ENCODE assay signal across 9 cellular contexts in the genomic region with DNA sequence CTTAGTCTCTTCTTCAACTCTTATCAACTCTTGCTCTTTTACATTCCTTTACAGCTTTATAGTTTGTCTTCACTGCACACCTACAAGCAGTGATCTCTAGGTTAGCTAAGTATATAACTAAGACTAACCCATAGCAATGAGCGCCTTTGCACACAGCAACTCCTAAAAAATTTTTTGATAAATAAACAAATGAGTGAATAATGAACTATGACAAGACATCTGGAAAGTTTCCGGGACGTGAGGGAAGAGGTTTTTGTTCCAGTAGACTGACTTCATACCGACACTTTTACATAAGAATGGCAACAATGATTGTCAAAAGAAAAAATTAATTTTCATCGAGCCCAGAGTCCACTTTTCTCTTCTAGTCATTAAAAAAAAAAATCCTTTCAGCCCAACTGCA.
DNase-seq lines count a peak whose midpoint lies in the region; ATAC-seq, FAIRE-seq and TF ChIP-seq lines count a peak whose summit lies in the region.
"Had no signal": no experiment of that assay in that cellular context is flagged by ENCODE, and none has a peak within 500 bp of the region (broad histone marks: within the 10 kb centered on the region; RNA-seq: fewer than 3 reads in every experiment).

No MANE protein-coding gene starts in this region.

- H4K20me1 ChIP-seq in K562 (replicated peaks; ENCODE audit: control insufficient read depth, insufficient read depth, low read length) = no peaks in the 10 kb centered on the region

- CTCF ChIA-PET in activated naive CD4-positive, alpha-beta T cell treated with anti-CD3 and anti-CD28 coated beads, Interleukin-2, amount 10 ng/mL, durations not matched to agents 7 days and 5 days (lab: Charles Lee) = interaction anchor here (0.7 to 1.7 kb wide), 8 partner anchors 8 to 143 kb away, joined by 3 to 5 read pairs (median 3); no protein-coding TSS in a partner anchor
- CTCF ChIA-PET in K562 (lab: Yijun Ruan, JAX; ENCODE audit: low intra/inter-chr PET ratio) = no interaction called here
- CTCF ChIA-PET in GM10248 (lab: Yijun Ruan, JAX) = interaction anchor here (1.0 to 3.1 kb wide), 9 partner anchors 9 to 253 kb away, joined by 3 to 16 read pairs (median 6); no protein-coding TSS in a partner anchor

- peak overlapping the region; percentile 32; the same call in 1 of the 2 replicates for H3K4me2 ChIP-seq in K562 (ENCODE audit: insufficient read depth, low read length)

- H2AFZ ChIP-seq in K562 (ENCODE audit: low read depth, low read length) = peak overlapping the region; percentile 77

- BruUV-seq in K562 (replicated peaks; lab: Mats Ljungman, UMichigan) = no TSS peak

- H3K27me3 Mint-ChIP-seq in activated naive CD4-positive, alpha-beta T cell treated with anti-CD3 and anti-CD28 coated beads, Interleukin-2, amount 10 ng/mL, durations not matched to agents 7 days and 5 days = no peaks in the 10 kb centered on the region

- H3K79me2 ChIP-seq in K562 (ENCODE audit: control insufficient read depth, insufficient read depth, low read length) = no peaks in the 10 kb centered on the region

- no peak for ATAC-seq in K562
- ATAC-seq in upper lobe of left lung (ENCODE audit: low FRiP score in 2 of 2) = no peak

- no peak for FAIRE-seq in K562 (lab: Jason Lieb, UNC)
- FAIRE-seq: TTC549 had no signal

- H3K27ac ChIP-seq in K562 (ENCODE audit: extremely low read depth, low read depth, low read length) = no peak overlapping the region
- peak overlapping the region; percentile 77 to 86 (median 84) for H3K27ac ChIP-seq in upper lobe of left lung

- no peak for TF ChIP-seq RAD21 in K562 (CRISPR knock-in tag; conservative IDR thresholded peaks at IDR 0.05 in 1 of 2, IDR thresholded peaks at IDR 0.05 in 1 of 2)

- H3K27ac Mint-ChIP-seq in activated naive CD4-positive, alpha-beta T cell treated with anti-CD3 and anti-CD28 coated beads, Interleukin-2, amount 10 ng/mL, durations not matched to agents 7 days and 5 days = peak overlapping the region; percentile 92

- intact Hi-C loops in K562 (cut with micrococcal nuclease) = no loop called here
- intact Hi-C loops in lower leg skin (cut with DNase I; ENCODE audit: low total_unique reads) = loop anchor here (10.0 kb wide), 1 partner anchor 146 kb away; the partner anchor contains the start of gene MRPS31

- peaks cover 3 to 4% of the 10 kb centered on the region in 2 experiments; a peak in 4 of 5 replicates for H3K4me1 ChIP-seq in K562 (replicated peaks in 1 of 2; ENCODE audit: control insufficient read depth in 2 of 2, insufficient read depth in 2 of 2, low read length in 2 of 2)
- H3K4me1 ChIP-seq in upper lobe of left lung = peaks cover 8 to 14% (median 9%) of the 10 kb centered on the region in 4 donors

- POLR2A ChIA-PET in K562 (lab: Yijun Ruan, JAX) (no interaction called here), GM10248 (lab: Yijun Ruan, JAX) (interaction anchor here (0.6 to 1.0 kb wide), 3 partner anchors 8 to 153 kb away, joined by 3 to 4 read pairs (median 3); no protein-coding TSS in a partner anchor)

- no peak overlapping the region for H3K9ac ChIP-seq in K562 (ENCODE audit: insufficient read depth in 1 of 2, low read depth in 2 of 2, low read length in 2 of 2)

- H3K4me3 ChIP-seq in K562 = peak overlapping the region; percentile 32; the same call in 1 of the 2 replicates
- H3K4me3 ChIP-seq in lower leg skin (ENCODE audit: low read depth, poor library complexity, severe bottlenecking) = peak overlapping the region; percentile 49
- H3K4me3 ChIP-seq in upper lobe of left lung = peak overlapping the region; percentile 53 to 77 (median 74)

- no peaks in the 10 kb centered on the region for H3K36me3 ChIP-seq in K562 (ENCODE audit: control insufficient read depth, insufficient read depth, low read length)
- no peaks in the 10 kb centered on the region for H3K36me3 ChIP-seq in upper lobe of left lung

- H3K9me3 ChIP-seq in K562 (replicated peaks; ENCODE audit: control insufficient read depth, insufficient read depth, low read depth, low read length) = no peaks in the 10 kb centered on the region
- H3K9me3 ChIP-seq in upper lobe of left lung = no peaks in the 10 kb centered on the region

- H3K9me1 ChIP-seq in K562 (ENCODE audit: control insufficient read depth, insufficient read depth, low read length) = no peaks in the 10 kb centered on the region

- TF ChIP-seq CTCF in K562 (IDR thresholded peaks at IDR 0.05 in 2 of 3, conservative IDR thresholded peaks at IDR 0.05 in 1 of 3; ENCODE audit: insufficient read depth in 2 of 3, low read depth in 1 of 3, low read length in 3 of 3) = no peak
- no peak for TF ChIP-seq CTCF in lower leg skin (IDR thresholded peaks at IDR 0.05)
- no peak for TF ChIP-seq CTCF in upper lobe of left lung (IDR thresholded peaks at IDR 0.05)
- no peak for TF ChIP-seq CTCF in GM10248 (IDR thresholded peaks at IDR 0.05; ENCODE audit: control extremely low read depth, extremely low read depth, low read depth, missing control alignments)

- in situ Hi-C loops in K562 (cut with MboI) = no loop called here

- DNase-seq in activated naive CD4-positive, alpha-beta T cell treated with anti-CD3 and anti-CD28 coated beads, Interleukin-2, amount 10 ng/mL, durations not matched to agents 7 days and 5 days = no peak
- no peak for DNase-seq in activated naive CD4-positive, alpha-beta T cell treated with Interleukin-2 at 50 U/mL for 16 hours
- DNase-seq in K562 (ENCODE audit: extremely low read depth in 1 of 4, low spot score in 3 of 4) (no peak), lower leg skin (ENCODE audit: low spot score in 2 of 2) (no peak), upper lobe of left lung (no peak), GM10248 (ENCODE audit: extremely low spot score) (no peak), amniotic stem cell (lab: John Stamatoyannopoulos, UW) (no peak), COR-L47 (lab: John Stamatoyannopoulos, UW) (no peak)

- peak overlapping the region; percentile 88 for H3K4me3 Mint-ChIP-seq in activated naive CD4-positive, alpha-beta T cell treated with anti-CD3 and anti-CD28 coated beads, Interleukin-2, amount 10 ng/mL, durations not matched to agents 7 days and 5 days

- no peaks in the 10 kb centered on the region for H3K9me3 Mint-ChIP-seq in activated naive CD4-positive, alpha-beta T cell treated with anti-CD3 and anti-CD28 coated beads, Interleukin-2, amount 10 ng/mL, durations not matched to agents 7 days and 5 days

- peaks cover 2% of the 10 kb centered on the region for H3K36me3 Mint-ChIP-seq in activated naive CD4-positive, alpha-beta T cell treated with anti-CD3 and anti-CD28 coated beads, Interleukin-2, amount 10 ng/mL, durations not matched to agents 7 days and 5 days

- TF ChIP-seq POLR2A in K562 (conservative IDR thresholded peaks at IDR 0.05) (no peak), lower leg skin (IDR thresholded peaks at IDR 0.05) (no peak), upper lobe of left lung (IDR thresholded peaks at IDR 0.05) (no peak)

- no peak for TF ChIP-seq EP300 in K562 (IDR thresholded peaks at IDR 0.05; ENCODE audit: low read length)
- TF ChIP-seq EP300 in upper lobe of left lung (IDR thresholded peaks at IDR 0.05) = no peak

- H3K4me1 Mint-ChIP-seq in activated naive CD4-positive, alpha-beta T cell treated with anti-CD3 and anti-CD28 coated beads, Interleukin-2, amount 10 ng/mL, durations not matched to agents 7 days and 5 days = peaks cover 20% of the 10 kb centered on the region

- H3K27me3 ChIP-seq in K562 (ENCODE audit: control insufficient read depth in 2 of 2, insufficient read depth in 2 of 2, low read length in 2 of 2) = no peaks in the 10 kb centered on the region
- no peaks in the 10 kb centered on the region for H3K27me3 ChIP-seq in upper lobe of left lung

- 32% methylated on average over 4 of the region's 5 CpGs for WGBS in K562 (ENCODE audit: insufficient coverage, low coverage, missing lambda C conversion rate)
- WGBS in lower leg skin, 2 donors = 8 to 9% methylated on average over 5 of the region's 5 CpGs
- WGBS in upper lobe of left lung, 2 donors = 9 to 11% methylated on average over 5 of the region's 5 CpGs

TF ChIP-seq in K562, 482 proteins besides CTCF, POLR2A, EP300 and RAD21 (continues in another document):
- no peak for TF ChIP-seq TFAM (CRISPR knock-in tag; conservative IDR thresholded peaks at IDR 0.05)
- TF ChIP-seq KLF1 (tag; IDR thresholded peaks at IDR 0.05) = no peak
- TF ChIP-seq HLTF (IDR thresholded peaks at IDR 0.05) = no peak
- no peak for TF ChIP-seq SNIP1 (IDR thresholded peaks at IDR 0.05; ENCODE audit: low read depth)
- TF ChIP-seq ZNF512 (tag; IDR thresholded peaks at IDR 0.05) = no peak
- no peak for TF ChIP-seq ZFP1 (CRISPR knock-in tag; IDR thresholded peaks at IDR 0.05)
- TF ChIP-seq GTF2F1 (IDR thresholded peaks at IDR 0.05; ENCODE audit: low read depth, low read length) = no peak
- TF ChIP-seq NBN (IDR thresholded peaks at IDR 0.05; ENCODE audit: low read depth) = no peak
- TF ChIP-seq FUS (optimal IDR thresholded peaks at IDR 0.05; ENCODE audit: low read depth, low read length) = no peak
- TF ChIP-seq, protein P1, sequence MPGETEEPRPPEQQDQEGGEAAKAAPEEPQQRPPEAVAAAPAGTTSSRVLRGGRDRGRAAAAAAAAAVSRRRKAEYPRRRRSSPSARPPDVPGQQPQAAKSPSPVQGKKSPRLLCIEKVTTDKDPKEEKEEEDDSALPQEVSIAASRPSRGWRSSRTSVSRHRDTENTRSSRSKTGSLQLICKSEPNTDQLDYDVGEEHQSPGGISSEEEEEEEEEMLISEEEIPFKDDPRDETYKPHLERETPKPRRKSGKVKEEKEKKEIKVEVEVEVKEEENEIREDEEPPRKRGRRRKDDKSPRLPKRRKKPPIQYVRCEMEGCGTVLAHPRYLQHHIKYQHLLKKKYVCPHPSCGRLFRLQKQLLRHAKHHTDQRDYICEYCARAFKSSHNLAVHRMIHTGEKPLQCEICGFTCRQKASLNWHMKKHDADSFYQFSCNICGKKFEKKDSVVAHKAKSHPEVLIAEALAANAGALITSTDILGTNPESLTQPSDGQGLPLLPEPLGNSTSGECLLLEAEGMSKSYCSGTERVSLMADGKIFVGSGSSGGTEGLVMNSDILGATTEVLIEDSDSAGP (CRISPR knock-in tag; IDR thresholded peaks at IDR 0.05) = no peak
